In genomic region chr5:141876628-141877477, GRCh38 we compare ENCODE assay signal across 1 cellular context.
TF ChIP-seq lines count a peak whose summit lies in the region.

No MANE protein-coding gene starts in this region.

TF ChIP-seq in HepG2, 621 proteins besides CTCF, POLR2A, EP300 and RAD21 (continued from another document):
- TF ChIP-seq ZNF646 (CRISPR knock-in tag; IDR thresholded peaks at IDR 0.05) (peak; percentile 94), PRDM15 (CRISPR knock-in tag; IDR thresholded peaks at IDR 0.05) (0 out of 2 replicates have a peak, but pooled peaks have one; percentile 30), SRSF1 (optimal IDR thresholded peaks at IDR 0.05; ENCODE audit: low read depth, low read length) (peak; percentile 3), ARHGAP35 (CRISPR knock-in tag; IDR thresholded peaks at IDR 0.05; ENCODE audit: borderline replicate concordance) (no peak), KDM6A (CRISPR knock-in tag; IDR thresholded peaks at IDR 0.05; ENCODE audit: low read depth) (no peak), ARNT2 (CRISPR knock-in tag; IDR thresholded peaks at IDR 0.05; ENCODE audit: low read depth) (0 out of 2 replicates have a peak, but pooled peaks have one; percentile 3), ZXDC (CRISPR knock-in tag; IDR thresholded peaks at IDR 0.05) (no peak), ZNF292 (CRISPR knock-in tag; IDR thresholded peaks at IDR 0.05; ENCODE audit: borderline replicate concordance, low read depth) (no peak), ZNF563 (CRISPR knock-in tag; IDR thresholded peaks at IDR 0.05) (no peak)
